ENCODE assay signal across 27 cellular contexts in the genomic region with DNA sequence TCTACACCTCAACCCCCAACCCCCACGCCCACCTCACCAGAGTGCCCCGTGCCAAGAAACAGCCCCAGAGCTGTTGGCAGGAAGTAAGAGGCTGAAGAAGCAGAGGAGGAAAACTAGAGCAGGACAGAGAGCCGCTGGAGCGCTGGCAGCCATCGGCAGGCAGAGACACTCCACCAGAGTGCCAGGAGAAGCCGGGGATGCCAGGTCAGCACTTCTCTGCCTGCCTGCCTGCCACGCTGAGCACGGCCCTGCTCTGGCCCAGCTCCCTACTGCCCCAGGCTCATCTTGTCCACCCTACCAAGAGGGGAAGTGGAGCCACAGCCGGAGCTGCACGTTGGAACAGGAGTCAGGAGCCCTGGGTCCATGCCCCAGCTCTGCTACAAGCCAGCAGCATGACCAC. TPM values are rescaled to one million over a fixed set of nuclear protein-coding genes. Genes with fewer than 3 reads are reported as not detected.
DNase-seq lines count a peak whose midpoint lies in the region; ATAC-seq and TF ChIP-seq lines count a peak whose summit lies in the region.
"Had no signal": no experiment of that assay in that cellular context is flagged by ENCODE, and none has a peak within 500 bp of the region (broad histone marks: within the 10 kb centered on the region; RNA-seq: fewer than 3 reads in every experiment).

No MANE protein-coding gene starts in this region.

- no peaks in the 10 kb centered on the region for H3K9me3 Mint-ChIP-seq in activated naive CD4-positive, alpha-beta T cell treated with anti-CD3 and anti-CD28 coated beads for 36 hours
- no peaks in the 10 kb centered on the region for H3K9me3 Mint-ChIP-seq in activated T-helper 17 cell treated with anti-CD3 and anti-CD28 coated beads, Interleukin-2, amount 50 U/mL, for 72 hours

- no peaks in the 10 kb centered on the region for H3K36me3 ChIP-seq in BLaER1 treated with 17β-estradiol and CSF1 and Interleukin-3, amounts not matched to agents 10 nM and 100 nM
- H3K36me3 ChIP-seq in Loucy (ENCODE audit: insufficient read depth, low read length) (no peaks in the 10 kb centered on the region), heart right ventricle (no peaks in the 10 kb centered on the region)
- H3K36me3 ChIP-seq: sigmoid colon, uterus had no signal

- H3K4me1 Mint-ChIP-seq in activated naive CD4-positive, alpha-beta T cell treated with anti-CD3 and anti-CD28 coated beads for 36 hours (ENCODE audit: low read depth): no peaks in the 10 kb centered on the region
- peaks cover 6% of the 10 kb centered on the region for H3K4me1 Mint-ChIP-seq in activated T-helper 17 cell treated with anti-CD3 and anti-CD28 coated beads, Interleukin-2, amount 50 U/mL, for 72 hours

- DNase-seq in heart right ventricle (peak in 1 of 2 donors; percentile 31), posterior cingulate gyrus (peak in 9 of 10 donors; percentile 17 to 91 (median 47))
- DNase-seq in stimulated activated naive CD4-positive, alpha-beta T cell treated with Interleukin-2 at 50 U/mL for 16 hours (lab: John Stamatoyannopoulos, UW): no peak
- DNase-seq in activated naive CD4-positive, alpha-beta T cell treated with anti-CD3 and anti-CD28 coated beads for 36 hours: no peak
- DNase-seq: activated CD8-positive, alpha-beta T cell treated with anti-CD3 and anti-CD28 coated beads, Interleukin-2, amount 10 ng/mL, durations not matched to agents 7 days and 5 days; activated naive CD4-positive, alpha-beta T cell treated with anti-CD3 and anti-CD28 coated beads, Interleukin-2, amount 50 U/mL, for 16 hours; activated T-cell treated with anti-CD3 and anti-CD28 coated beads, Interleukin-2, amount 50 U/mL, for 48 hours; aorta; DMS53; erythroblast; foreskin keratinocyte; kidney; mesendoderm; NCI-H146; NCI-H2171; NCI-H69; sigmoid colon; stimulated activated CD8-positive, alpha-beta memory T cell treated with anti-CD3 and anti-CD28 coated beads, Interleukin-4, amount 100 ng/mL, for 48 hours; uterus had no signal

- TF ChIP-seq CTCF in Loucy (conservative IDR thresholded peaks at IDR 0.05; ENCODE audit: low read length) (no peak), heart right ventricle (IDR thresholded peaks at IDR 0.05) (no peak)

- ATAC-seq in heart right ventricle: peak in 5 of 8 donors; percentile 38 to 61 (median 41)
- no peak for ATAC-seq in activated T-helper 17 cell treated with anti-CD3 and anti-CD28 coated beads, Interleukin-2, amount 50 U/mL, for 72 hours (replicated peaks)
- ATAC-seq: activated CD4-positive, CD25-positive, alpha-beta regulatory T cell treated with anti-CD3 and anti-CD28 coated beads, Interleukin-2, amount 50 U/mL, for 24 hours; activated CD8-positive, alpha-beta T cell treated with anti-CD3 and anti-CD28 coated beads, Interleukin-2, amount 10 ng/mL, durations not matched to agents 7 days and 5 days; foreskin keratinocyte; GM12878; K562 had no signal

- H3K79me2 ChIP-seq in Loucy (ENCODE audit: insufficient read depth, low read length): no peaks in the 10 kb centered on the region

- H3K36me3 Mint-ChIP-seq in activated naive CD4-positive, alpha-beta T cell treated with anti-CD3 and anti-CD28 coated beads for 36 hours (ENCODE audit: low read depth): no peaks in the 10 kb centered on the region
- no peaks in the 10 kb centered on the region for H3K36me3 Mint-ChIP-seq in activated T-helper 17 cell treated with anti-CD3 and anti-CD28 coated beads, Interleukin-2, amount 50 U/mL, for 72 hours (ENCODE audit: low read depth)
- H3K36me3 Mint-ChIP-seq: CD4-positive, alpha-beta memory T cell had no signal

- H3K4me3 Mint-ChIP-seq in activated naive CD4-positive, alpha-beta T cell treated with anti-CD3 and anti-CD28 coated beads for 36 hours: no peak overlapping the region
- H3K4me3 Mint-ChIP-seq in activated T-helper 17 cell treated with anti-CD3 and anti-CD28 coated beads, Interleukin-2, amount 50 U/mL, for 72 hours: no peak overlapping the region
- H3K4me3 Mint-ChIP-seq: activated CD8-positive, alpha-beta T cell treated with anti-CD3 and anti-CD28 coated beads, Interleukin-2, amount 10 ng/mL, durations not matched to agents 7 days and 5 days; CD4-positive, alpha-beta memory T cell had no signal

- no peak overlapping the region for H3K4me3 ChIP-seq in BLaER1 treated with 17β-estradiol and CSF1 and Interleukin-3, amounts not matched to agents 10 nM and 100 nM
- no peak overlapping the region for H3K4me3 ChIP-seq in Loucy (ENCODE audit: low read length, poor library complexity, severe bottlenecking)
- H3K4me3 ChIP-seq in heart right ventricle: no peak overlapping the region
- H3K4me3 ChIP-seq: GM12878, K562, sigmoid colon, uterus had no signal

- peaks cover 9 to 22% (median 12%) of the 10 kb centered on the region in 10 experiments; a peak in 14 of 20 replicates for H3K4me1 ChIP-seq in BLaER1 treated with 17β-estradiol and CSF1 and Interleukin-3, amounts not matched to agents 10 nM and 100 nM
- H3K4me1 ChIP-seq in Loucy (ENCODE audit: insufficient read depth, low read length, poor library complexity, severe bottlenecking): peaks cover 16% of the 10 kb centered on the region
- H3K4me1 ChIP-seq in heart right ventricle: peaks cover 0 to 9% (median 0%) of the 10 kb centered on the region in 9 donors
- H3K4me1 ChIP-seq: foreskin keratinocyte, sigmoid colon, uterus had no signal

- 65 to 78% methylated on average over 10 of the region's 10 CpGs for WGBS in heart right ventricle, 2 donors

- H3K27me3 Mint-ChIP-seq in activated naive CD4-positive, alpha-beta T cell treated with anti-CD3 and anti-CD28 coated beads for 36 hours (ENCODE audit: low read depth): no peaks in the 10 kb centered on the region
- no peaks in the 10 kb centered on the region for H3K27me3 Mint-ChIP-seq in activated T-helper 17 cell treated with anti-CD3 and anti-CD28 coated beads, Interleukin-2, amount 50 U/mL, for 72 hours
- H3K27me3 Mint-ChIP-seq: CD4-positive, alpha-beta memory T cell had no signal

- H3K27ac ChIP-seq in BLaER1 treated with 17β-estradiol and CSF1 and Interleukin-3, amounts not matched to agents 10 nM and 100 nM: no peak overlapping the region
- no peak overlapping the region for H3K27ac ChIP-seq in heart right ventricle
- H3K27ac ChIP-seq: foreskin keratinocyte, sigmoid colon, uterus had no signal

- no peak overlapping the region for H3K27ac Mint-ChIP-seq in activated naive CD4-positive, alpha-beta T cell treated with anti-CD3 and anti-CD28 coated beads for 36 hours
- no peak overlapping the region for H3K27ac Mint-ChIP-seq in activated T-helper 17 cell treated with anti-CD3 and anti-CD28 coated beads, Interleukin-2, amount 50 U/mL, for 72 hours
- H3K27ac Mint-ChIP-seq: activated CD8-positive, alpha-beta T cell treated with anti-CD3 and anti-CD28 coated beads, Interleukin-2, amount 10 ng/mL, durations not matched to agents 7 days and 5 days had no signal

- H3K27me3 ChIP-seq in BLaER1 treated with 17β-estradiol and CSF1 and Interleukin-3, amounts not matched to agents 10 nM and 100 nM: no peaks in the 10 kb centered on the region
- H3K27me3 ChIP-seq in Loucy (ENCODE audit: insufficient read depth, low read length, poor library complexity, severe bottlenecking): no peaks in the 10 kb centered on the region
- no peaks in the 10 kb centered on the region for H3K27me3 ChIP-seq in heart right ventricle
- H3K27me3 ChIP-seq: sigmoid colon, uterus had no signal

- intact Hi-C loops in heart right ventricle (cut with DNase I): no loop called here
- intact Hi-C loops in posterior cingulate gyrus (cut with DNase I): no loop called here
- intact Hi-C loops in activated naive CD4-positive, alpha-beta T cell treated with anti-CD3 and anti-CD28 coated beads for 36 hours (cut with micrococcal nuclease): no loop called here

- H3K9ac ChIP-seq in BLaER1 treated with 17β-estradiol and CSF1 and Interleukin-3, amounts not matched to agents 10 nM and 100 nM: no peak overlapping the region
- peak overlapping the region; percentile 7 for H3K9ac ChIP-seq in Loucy (ENCODE audit: low read depth, low read length, poor library complexity, severe bottlenecking)

- H3K4me2 ChIP-seq in BLaER1 treated with 17β-estradiol and CSF1 and Interleukin-3, amounts not matched to agents 10 nM and 100 nM: peak overlapping the region in 7 of 11 experiments; percentile 4 to 42 (median 28); a peak in 8 of 22 replicates
- H3K4me2 ChIP-seq in Loucy (ENCODE audit: low read depth, low read length, poor library complexity, severe bottlenecking): peak overlapping the region; percentile 12

- peaks cover 0 to 7% (median 0%) of the 10 kb centered on the region in 11 experiments; a peak in 2 of 22 replicates for H4K20me1 ChIP-seq in BLaER1 treated with 17β-estradiol and CSF1 and Interleukin-3, amounts not matched to agents 10 nM and 100 nM
- no peaks in the 10 kb centered on the region for H4K20me1 ChIP-seq in Loucy (ENCODE audit: insufficient read depth, low read length, poor library complexity, severe bottlenecking)

- CTCF ChIA-PET in activated naive CD4-positive, alpha-beta T cell treated with anti-CD3 and anti-CD28 coated beads for 36 hours (lab: Charles Lee): interaction anchor here (2.3 kb wide), 1 partner anchor 69 kb away, joined by 8 read pairs; no protein-coding TSS in a partner anchor

- no peaks in the 10 kb centered on the region for H3K9me3 ChIP-seq in BLaER1 treated with 17β-estradiol and CSF1 and Interleukin-3, amounts not matched to agents 10 nM and 100 nM (replicated peaks in 1 of 11)
- H3K9me3 ChIP-seq in Loucy (ENCODE audit: insufficient read depth, low read depth, low read length): no peaks in the 10 kb centered on the region
- H3K9me3 ChIP-seq in heart right ventricle: no peaks in the 10 kb centered on the region
- H3K9me3 ChIP-seq: sigmoid colon, uterus had no signal

- H3K9me2 ChIP-seq in Loucy (replicated peaks; ENCODE audit: low read depth, low read length): no peaks in the 10 kb centered on the region

- H2AFZ ChIP-seq in Loucy (ENCODE audit: low read length): no peak overlapping the region

- no peaks in the 10 kb centered on the region for H3F3A ChIP-seq in Loucy (ENCODE audit: low read depth)

RNA-seq across cellular contexts. Expression of a gene that starts 29.7 kb away (rescaled TPM):
- 1 to 10 TPM in 9 of 10 donors, under 1 TPM in 1; 0.95 to 3.9 (median 2.6) TPM for total RNA-seq in heart right ventricle
- 1 to 10 TPM in 1 of 2 donors, under 1 TPM in 1; 0.42 to 2.2 TPM for polyA plus RNA-seq in heart right ventricle
- total RNA-seq in activated naive CD4-positive, alpha-beta T cell treated with anti-CD3 and anti-CD28 coated beads for 36 hours: under 1 TPM; 0.89 to 0.95 TPM
- total RNA-seq in activated T-helper 17 cell treated with anti-CD3 and anti-CD28 coated beads, Interleukin-2, amount 50 U/mL, for 72 hours: 1 to 10 TPM in 1 of 2 donors, under 1 TPM in 1; 0.50 to 5.0 TPM
- total RNA-seq: osteoblast had no signal

Comparison
In these comparisons a context has a peak if more than half of its experiments do, and no peak if none do; other contexts are left out.
1. DNase-seq: peak in posterior cingulate gyrus (9 of 10); none in stimulated activated naive CD4-positive, alpha-beta T cell treated with Interleukin-2 at 50 U/mL for 16 hours (single experiment) and activated naive CD4-positive, alpha-beta T cell treated with anti-CD3 and anti-CD28 coated beads for 36 hours (single experiment).